In genomic region chr4:1407657-1408333, GRCh38 we compare ENCODE assay signal across 24 cellular contexts. TPM values are rescaled to one million over a fixed set of nuclear protein-coding genes. Genes with fewer than 3 reads are reported as not detected.
DNase-seq lines count a peak whose midpoint lies in the region; ATAC-seq, FAIRE-seq and TF ChIP-seq lines count a peak whose summit lies in the region.
"Had no signal": no experiment of that assay in that cellular context is flagged by ENCODE, and none has a peak within 500 bp of the region (broad histone marks: within the 10 kb centered on the region; RNA-seq: fewer than 3 reads in every experiment).

No MANE protein-coding gene starts in this region.

- WGBS in right lobe of liver (ENCODE audit: insufficient coverage, low coverage, low lambda C conversion rate, missing lambda C conversion rate), result 4% methylated on average over 29 of the region's 53 CpGs
- WGBS in HepG2 (ENCODE audit: low lambda C conversion rate), result 58% methylated on average over 23 of the region's 53 CpGs
- 1 to 5% (median 2%) methylated on average over 51 to 53 of the region's 53 CpGs for WGBS in ovary, 3 donors

- H3K36me3 ChIP-seq in right lobe of liver, result no peaks in the 10 kb centered on the region
- H3K36me3 ChIP-seq in HepG2 (replicated peaks in 1 of 2; ENCODE audit: control insufficient read depth in 1 of 2, insufficient read depth in 2 of 2, low read length in 2 of 2), result no peaks in the 10 kb centered on the region
- H3K36me3 ChIP-seq in endothelial cell of umbilical vein (ENCODE audit: control insufficient read depth in 2 of 2, extremely low read depth in 1 of 2, insufficient read depth in 2 of 2, low read length in 2 of 2), result no peaks in the 10 kb centered on the region
- H3K36me3 ChIP-seq in ovary, result no peaks in the 10 kb centered on the region

- H4K20me1 ChIP-seq in HepG2 (ENCODE audit: insufficient read depth, low read length), result no peaks in the 10 kb centered on the region
- no peaks in the 10 kb centered on the region for H4K20me1 ChIP-seq in endothelial cell of umbilical vein (replicated peaks; ENCODE audit: control insufficient read depth, extremely low read depth, insufficient read depth, low read length)

- H3K79me2 ChIP-seq in HepG2 (ENCODE audit: insufficient read depth, low read length) (no peaks in the 10 kb centered on the region), endothelial cell of umbilical vein (ENCODE audit: control insufficient read depth, insufficient read depth, low read length) (no peaks in the 10 kb centered on the region)

- peak; percentile 41 for DNase-seq in DMS 273 (lab: John Stamatoyannopoulos, UW; ENCODE audit: unreplicated experiment)
- DNase-seq in DMS 273 treated with DMSO at 0.1 percent for 48 hours (lab: John Stamatoyannopoulos, UW), result no peak
- DNase-seq in right lobe of liver, result peak in 2 of 3 donors; percentile 29 to 35
- DNase-seq in HepG2 (ENCODE audit: low spot score), result no peak
- no peak for DNase-seq in endothelial cell of umbilical vein (ENCODE audit: low read depth, low spot score)
- no peak for DNase-seq in stimulated activated naive B cell treated with anti-CD40 and anti-IgM and Interleukin-4, amounts not matched to agents 10 μg/mL and 1 μg/mL and 100 μg/mL, for 72 hours
- DNase-seq in GF-D8 (lab: John Stamatoyannopoulos, UW), result no peak
- no peak for DNase-seq in ovary
- DNase-seq: activated CD4-positive, alpha-beta T cell treated with anti-CD3 and anti-CD28 coated beads, Interleukin-2, amount 50 U/mL, for 1 hour; activated T-cell treated with anti-CD3 and anti-CD28 coated beads, Interleukin-2, amount 50 U/mL, for 4 hours; NCI-H2081 treated with DMSO at 0.1 percent for 48 hours; NCI-H510A; stimulated activated CD4-positive, alpha-beta T cell treated with anti-CD3 and anti-CD28 coated beads, Interleukin-4, amount 100 ng/mL, for 24 hours had no signal

- TF ChIP-seq RAD21 in HepG2 (CRISPR knock-in tag; IDR thresholded peaks at IDR 0.05), result no peak

- POLR2A ChIA-PET in HepG2 (lab: Yijun Ruan, JAX) (no interaction called here), endothelial cell of umbilical vein (lab: Charles Lee) (no interaction called here)

- intact Hi-C loops in right lobe of liver (cut with DNase I), result no loop called here
- intact Hi-C loops in HepG2 (cut with micrococcal nuclease; ENCODE audit: unreplicated experiment), result no loop called here
- intact Hi-C loops in endothelial cell of umbilical vein (cut with micrococcal nuclease), result no loop called here
- intact Hi-C loops in ovary (cut with DNase I), result no loop called here

- H3K4me3 ChIP-seq in right lobe of liver (no peak overlapping the region), HepG2 (replicated peaks in 1 of 3; ENCODE audit: insufficient read depth in 1 of 3, low read depth in 2 of 3, low read length in 3 of 3) (no peak overlapping the region), endothelial cell of umbilical vein (replicated peaks in 1 of 3; ENCODE audit: insufficient read depth in 1 of 3, low read depth in 1 of 3, low read length in 3 of 3) (no peak overlapping the region), ovary (no peak overlapping the region)
- H3K4me3 ChIP-seq: SK-N-MC, smooth muscle cell had no signal

- peaks cover 61 to 74% of the 10 kb centered on the region in 2 donors for H3K27me3 Mint-ChIP-seq in stimulated activated naive B cell treated with anti-CD40 and anti-IgM and Interleukin-4, amounts not matched to agents 10 μg/mL and 1 μg/mL and 100 μg/mL, for 72 hours

- no TSS peak for BruUV-seq in HepG2 (replicated peaks; lab: Mats Ljungman, UMichigan)
- no TSS peak for BruUV-seq in endothelial cell of umbilical vein (replicated peaks; lab: Mats Ljungman, UMichigan)

- peak overlapping the region; percentile 92 for H3K27ac Mint-ChIP-seq in stimulated activated naive B cell treated with anti-CD40 and anti-IgM and Interleukin-4, amounts not matched to agents 10 μg/mL and 1 μg/mL and 100 μg/mL, for 72 hours

- H3K4me2 ChIP-seq in HepG2 (ENCODE audit: low read depth, low read length) (no peak overlapping the region), endothelial cell of umbilical vein (ENCODE audit: insufficient read depth, low read length) (no peak overlapping the region)
- H3K4me2 ChIP-seq: smooth muscle cell had no signal

- peaks cover 4 to 10% of the 10 kb centered on the region in 2 donors for H3K36me3 Mint-ChIP-seq in stimulated activated naive B cell treated with anti-CD40 and anti-IgM and Interleukin-4, amounts not matched to agents 10 μg/mL and 1 μg/mL and 100 μg/mL, for 72 hours

- FAIRE-seq in HepG2 (lab: Jason Lieb, UNC) (no peak), endothelial cell of umbilical vein (lab: Jason Lieb, UNC) (no peak)
- FAIRE-seq: RCC 7860, urothelium cell line had no signal

- H3K4me3 Mint-ChIP-seq in stimulated activated naive B cell treated with anti-CD40 and anti-IgM and Interleukin-4, amounts not matched to agents 10 μg/mL and 1 μg/mL and 100 μg/mL, for 72 hours, result peak overlapping the region; percentile 54 to 60
- H3K4me3 Mint-ChIP-seq: activated naive CD8-positive, alpha-beta T cell treated with anti-CD3 and anti-CD28 coated beads, Interleukin-2, amount 50 U/mL, for 24 hours; activated T-cell treated with anti-CD3 and anti-CD28 coated beads, Interleukin-2, amount 50 U/mL, for 4 hours had no signal

- ATAC-seq in right lobe of liver, result no peak
- no peak for ATAC-seq in HepG2
- ATAC-seq in stimulated activated naive B cell treated with anti-CD40 and anti-IgM and Interleukin-4, amounts not matched to agents 10 μg/mL and 1 μg/mL and 100 μg/mL, for 72 hours (replicated peaks), result no peak
- ATAC-seq: activated naive CD8-positive, alpha-beta T cell treated with anti-CD3 and anti-CD28 coated beads, Interleukin-2, amount 50 U/mL, for 24 hours; activated T-cell treated with anti-CD3 and anti-CD28 coated beads, Interleukin-2, amount 50 U/mL, for 4 hours; left colon had no signal

- in situ Hi-C loops in HepG2 (cut with HindIII; ENCODE audit: extremely low pct_ligation_motif_present, low pct_unique_long_range_greater_than_20kb), result no loop called here

- H3K27ac ChIP-seq in right lobe of liver (no peak overlapping the region), HepG2 (ENCODE audit: extremely low read length, insufficient read depth, low read length) (no peak overlapping the region), endothelial cell of umbilical vein (ENCODE audit: insufficient read depth, low read depth, low read length) (no peak overlapping the region), ovary (no peak overlapping the region)
- H3K27ac ChIP-seq: 22Rv1, SK-N-MC had no signal

- H3K9me3 ChIP-seq in right lobe of liver (no peaks in the 10 kb centered on the region), HepG2 (ENCODE audit: low read length) (no peaks in the 10 kb centered on the region), endothelial cell of umbilical vein (replicated peaks; ENCODE audit: control insufficient read depth, insufficient read depth, low read length) (no peaks in the 10 kb centered on the region), ovary (no peaks in the 10 kb centered on the region)

- TF ChIP-seq EP300 in HepG2 (IDR thresholded peaks at IDR 0.05; ENCODE audit: low read depth in 2 of 2, low read length in 2 of 2), result no peak
- no peak for TF ChIP-seq EP300 in HepG2 (CRISPR knock-in tag; IDR thresholded peaks at IDR 0.05; ENCODE audit: borderline replicate concordance)
- no peak for TF ChIP-seq EP300 in ovary (IDR thresholded peaks at IDR 0.05)

- dilution Hi-C loops in endothelial cell of umbilical vein (cut with MboI; ENCODE audit: extremely low pct_ligation_motif_present, low sequenced_read_pairs), result no loop called here

- TF ChIP-seq CTCF in right lobe of liver (IDR thresholded peaks at IDR 0.05) (no peak), HepG2 (CRISPR knock-in tag; IDR thresholded peaks at IDR 0.05) (no peak), endothelial cell of umbilical vein (IDR thresholded peaks at IDR 0.05; ENCODE audit: extremely low read depth in 1 of 2, insufficient read depth in 1 of 2, low read depth in 1 of 2, low read length in 2 of 2) (no peak), ovary (IDR thresholded peaks at IDR 0.05) (no peak)

- H3K9ac ChIP-seq in HepG2 (ENCODE audit: insufficient read depth, low read depth, low read length) (no peak overlapping the region), endothelial cell of umbilical vein (replicated peaks; ENCODE audit: extremely low read depth, insufficient read depth, low read length) (no peak overlapping the region)

- no peak for TF ChIP-seq POLR2A in right lobe of liver (IDR thresholded peaks at IDR 0.05)
- no peak for TF ChIP-seq POLR2A in HepG2 (IDR thresholded peaks at IDR 0.05; ENCODE audit: insufficient read depth in 1 of 2, low read depth in 2 of 2, low read length in 2 of 2)
- TF ChIP-seq POLR2A in endothelial cell of umbilical vein (IDR thresholded peaks at IDR 0.05; ENCODE audit: low read depth, low read length), result no peak
- TF ChIP-seq POLR2A in ovary (IDR thresholded peaks at IDR 0.05), result no peak

- no peak overlapping the region for H2AFZ ChIP-seq in HepG2 (ENCODE audit: low read length)
- no peak overlapping the region for H2AFZ ChIP-seq in endothelial cell of umbilical vein (ENCODE audit: low read depth, low read length)

- CTCF ChIA-PET in HepG2 (lab: Yijun Ruan, JAX; ENCODE audit: low intra/inter-chr PET ratio, low total read pairs) (no interaction called here), endothelial cell of umbilical vein (lab: Charles Lee) (no interaction called here)

- H3K27me3 ChIP-seq in right lobe of liver (peaks cover under 1 to 34% of the 10 kb centered on the region in 2 donors), HepG2 (ENCODE audit: control insufficient read depth in 1 of 2, insufficient read depth in 2 of 2, low read length in 2 of 2) (peaks cover 0 to 2% of the 10 kb centered on the region in 2 experiments; a peak in 4 of 5 replicates), endothelial cell of umbilical vein (ENCODE audit: control insufficient read depth in 2 of 2, insufficient read depth in 2 of 2, low read length in 2 of 2) (peaks cover 31 to 59% of the 10 kb centered on the region in 2 experiments), ovary (peaks cover 11% of the 10 kb centered on the region)

- H3K4me1 ChIP-seq in right lobe of liver, result no peaks in the 10 kb centered on the region
- no peaks in the 10 kb centered on the region for H3K4me1 ChIP-seq in HepG2 (ENCODE audit: insufficient read depth, low read length)
- no peaks in the 10 kb centered on the region for H3K4me1 ChIP-seq in endothelial cell of umbilical vein (ENCODE audit: control insufficient read depth, extremely low read depth, insufficient read depth, low read length)
- peaks cover 3% of the 10 kb centered on the region for H3K4me1 ChIP-seq in ovary (ENCODE audit: insufficient read depth)

- peaks cover 14 to 38% of the 10 kb centered on the region in 2 donors for H3K4me1 Mint-ChIP-seq in stimulated activated naive B cell treated with anti-CD40 and anti-IgM and Interleukin-4, amounts not matched to agents 10 μg/mL and 1 μg/mL and 100 μg/mL, for 72 hours
- H3K4me1 Mint-ChIP-seq: neural crest cell had no signal

- H3K9me3 Mint-ChIP-seq in stimulated activated naive B cell treated with anti-CD40 and anti-IgM and Interleukin-4, amounts not matched to agents 10 μg/mL and 1 μg/mL and 100 μg/mL, for 72 hours, result peaks cover 0 to 1% of the 10 kb centered on the region in 2 donors
- H3K9me3 Mint-ChIP-seq: activated naive CD8-positive, alpha-beta T cell treated with anti-CD3 and anti-CD28 coated beads, Interleukin-2, amount 50 U/mL, for 24 hours; activated T-cell treated with anti-CD3 and anti-CD28 coated beads, Interleukin-2, amount 50 U/mL, for 4 hours had no signal

- H3K9me1 ChIP-seq in endothelial cell of umbilical vein (replicated peaks; ENCODE audit: control insufficient read depth, extremely low read depth, insufficient read depth, low read length), result no peaks in the 10 kb centered on the region

RNA-seq across cellular contexts. Expression of gene NKX1-1, which starts 1.6 kb away (rescaled TPM):
- total RNA-seq in right lobe of liver (not detected), HepG2 (2016; rRNA removed; fragmentation: Illumina TruSeq; extraction: Trizol) (not detected in 2 replicates), endothelial cell of umbilical vein (not detected in 2 replicates), ovary (not detected)
- total RNA-seq in HepG2 (2016; cell fraction: cytosol; rRNA removed; fragmentation: Illumina TruSeq; extraction: Trizol; ENCODE audit: low read depth), result not detected in 2 replicates
- total RNA-seq in HepG2 (2016; cell fraction: insoluble cytoplasmic fraction; rRNA removed; fragmentation: Illumina TruSeq; extraction: Trizol), result not detected in 2 replicates
- not detected in 2 replicates for total RNA-seq in HepG2 (2016; cell fraction: membrane; rRNA removed; fragmentation: Illumina TruSeq; extraction: Trizol)
- total RNA-seq in HepG2 (2016; cell fraction: nucleus; rRNA removed; fragmentation: Illumina TruSeq; extraction: Trizol), result not detected in 2 replicates
- polyA plus RNA-seq in HepG2 (2011; rRNA removed) (not detected in 2 replicates), endothelial cell of umbilical vein (not detected in 2 replicates), ovary (not detected)
- polyA plus RNA-seq in HepG2 (2011; cell fraction: cytosol; rRNA removed), result not detected in 2 replicates
- polyA plus RNA-seq in HepG2 (2011; cell fraction: nucleus; rRNA removed), result not detected in 2 replicates
- not detected in 2 replicates for polyA plus RNA-seq in HepG2 (2012)
- not detected in 2 replicates for polyA plus RNA-seq in HepG2 (2016; cell fraction: cytosol; fragmentation: Illumina TruSeq; extraction: Trizol; ENCODE audit: low read depth)
- polyA plus RNA-seq in HepG2 (2016; cell fraction: insoluble cytoplasmic fraction; fragmentation: Illumina TruSeq; extraction: Trizol; ENCODE audit: low read depth), result not detected in 2 replicates
- polyA plus RNA-seq in HepG2 (2016; cell fraction: membrane; fragmentation: Illumina TruSeq; extraction: Trizol; ENCODE audit: low read depth), result not detected in 2 replicates
- not detected in 2 replicates for polyA plus RNA-seq in HepG2 (2016; cell fraction: nucleus; fragmentation: Illumina TruSeq; extraction: Trizol; ENCODE audit: insufficient read depth, low read depth)
- not detected in 2 replicates for polyA minus RNA-seq in HepG2 (2011; rRNA and poly(A)+ RNA removed; ENCODE audit: low replicate concordance)
- not detected in 2 replicates for polyA minus RNA-seq in HepG2 (2011; cell fraction: cytosol; rRNA and poly(A)+ RNA removed)
- not detected in 2 replicates for polyA minus RNA-seq in HepG2 (2011; cell fraction: nucleus; rRNA and poly(A)+ RNA removed)
- polyA plus RNA-seq in endothelial cell of umbilical vein (2011; cell fraction: cytosol; rRNA removed), result not detected in 2 replicates
- polyA plus RNA-seq in endothelial cell of umbilical vein (2011; cell fraction: nucleus; rRNA removed), result not detected in 2 replicates
- not detected in 2 replicates for polyA plus RNA-seq in endothelial cell of umbilical vein (2012)
- not detected in 2 replicates for polyA minus RNA-seq in endothelial cell of umbilical vein
- polyA minus RNA-seq in endothelial cell of umbilical vein (2011; cell fraction: cytosol; rRNA and poly(A)+ RNA removed), result not detected
- not detected in 2 replicates for polyA minus RNA-seq in endothelial cell of umbilical vein (2011; cell fraction: nucleus; rRNA and poly(A)+ RNA removed)
- total RNA-seq: activated T-cell treated with anti-CD3 and anti-CD28 coated beads, Interleukin-2, amount 50 U/mL, for 4 hours; left colon; neural crest cell; pulmonary artery endothelial cell; smooth muscle cell; subcutaneous adipose tissue had no signal
- polyA plus RNA-seq: BJ, smooth muscle cell had no signal

Comparison
In these comparisons a context has a peak if more than half of its experiments do, and no peak if none do; other contexts are left out.
1. DNase-seq: peak in DMS 273 (single experiment) and right lobe of liver (2 of 3); none in DMS 273 treated with DMSO at 0.1 percent for 48 hours (single experiment), HepG2 (single experiment), endothelial cell of umbilical vein (single experiment), stimulated activated naive B cell treated with anti-CD40 and anti-IgM and Interleukin-4, amounts not matched to agents 10 μg/mL and 1 μg/mL and 100 μg/mL, for 72 hours (single experiment), GF-D8 (single experiment) and ovary (0 of 5).